15 cellular contexts compared by ENCODE assay signal in the genomic region with DNA sequence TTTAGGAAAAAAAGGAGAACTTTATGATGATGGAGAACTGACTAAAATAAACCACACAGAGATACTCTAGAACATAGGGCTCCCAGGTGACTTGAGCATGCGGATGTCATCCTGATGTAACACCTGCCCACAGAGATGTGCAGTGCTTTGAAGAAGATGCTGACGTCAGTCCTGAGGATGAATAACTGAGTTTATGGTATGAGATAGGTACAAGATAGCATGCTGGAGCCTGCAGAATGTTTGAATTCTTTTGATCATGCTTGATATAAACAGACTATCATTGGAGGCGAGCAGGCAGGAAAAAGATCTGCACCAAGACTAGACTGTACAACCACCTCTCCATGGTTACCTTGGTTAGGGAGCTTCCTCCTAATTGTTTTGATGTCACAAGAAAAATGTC. TPM values are rescaled to one million over a fixed set of nuclear protein-coding genes. Genes with fewer than 3 reads are reported as not detected.
DNase-seq lines count a peak whose midpoint lies in the region; ATAC-seq lines count a peak whose summit lies in the region.
"Had no signal": no experiment of that assay in that cellular context is flagged by ENCODE, and none has a peak within 500 bp of the region (broad histone marks: within the 10 kb centered on the region; RNA-seq: fewer than 3 reads in every experiment).

No MANE protein-coding gene starts in this region.

- H3K27ac Mint-ChIP-seq in activated naive CD4-positive, alpha-beta T cell treated with anti-CD3 and anti-CD28 coated beads for 36 hours = peak overlapping the region; percentile 72
- H3K27ac Mint-ChIP-seq in stimulated activated effector memory CD8-positive, alpha-beta T cell treated with anti-CD3 and anti-CD28 coated beads, Interleukin-12 subunit alpha, Interleukin-12 subunit beta, amount 100 ng/mL, for 72 hours = no peak overlapping the region

- intact Hi-C loops in activated naive CD4-positive, alpha-beta T cell treated with anti-CD3 and anti-CD28 coated beads for 36 hours (cut with micrococcal nuclease) = loop anchor here (1.0 kb wide), 2 partner anchors 10 to 29 kb away; no protein-coding TSS in a partner anchor

- CTCF ChIA-PET in activated naive CD4-positive, alpha-beta T cell treated with anti-CD3 and anti-CD28 coated beads for 36 hours (lab: Charles Lee) = interaction anchor here (2.4 kb wide), 1 partner anchor 32 kb away, joined by 6 read pairs; no protein-coding TSS in a partner anchor

- DNase-seq in activated naive CD4-positive, alpha-beta T cell treated with anti-CD3 and anti-CD28 coated beads for 36 hours = peak; percentile 72
- no peak for DNase-seq in activated naive CD4-positive, alpha-beta T cell treated with anti-CD3 and anti-CD28 coated beads, Interleukin-2, amount 50 U/mL, for 16 hours
- peak; percentile 52 for DNase-seq in activated CD4-positive, alpha-beta T cell treated with anti-CD3 and anti-CD28 coated beads for 48 hours
- DNase-seq in central memory CD4-positive, alpha-beta T cell = peak; percentile 87
- no peak for DNase-seq in stimulated activated effector memory CD8-positive, alpha-beta T cell treated with anti-CD3 and anti-CD28 coated beads, Interleukin-12 subunit alpha, Interleukin-12 subunit beta, amount 100 ng/mL, for 72 hours (ENCODE audit: low spot score in 2 of 2)
- DNase-seq in anterior cingulate cortex (lab: John Stamatoyannopoulos, UW) (no peak), A172 (ENCODE audit: low spot score) (no peak)
- DNase-seq: dorsolateral prefrontal cortex, kidney glomerular epithelial cell, NCI-H446 treated with DMSO at 0.1 percent for 48 hours, occipital lobe, SJCRH30 had no signal

- no peak overlapping the region for H3K4me3 Mint-ChIP-seq in activated naive CD4-positive, alpha-beta T cell treated with anti-CD3 and anti-CD28 coated beads for 36 hours
- no peak overlapping the region for H3K4me3 Mint-ChIP-seq in stimulated activated effector memory CD8-positive, alpha-beta T cell treated with anti-CD3 and anti-CD28 coated beads, Interleukin-12 subunit alpha, Interleukin-12 subunit beta, amount 100 ng/mL, for 72 hours

- H3K4me1 Mint-ChIP-seq in activated naive CD4-positive, alpha-beta T cell treated with anti-CD3 and anti-CD28 coated beads for 36 hours (ENCODE audit: low read depth) = peaks cover 49% of the 10 kb centered on the region
- peaks cover 28% of the 10 kb centered on the region for H3K4me1 Mint-ChIP-seq in stimulated activated effector memory CD8-positive, alpha-beta T cell treated with anti-CD3 and anti-CD28 coated beads, Interleukin-12 subunit alpha, Interleukin-12 subunit beta, amount 100 ng/mL, for 72 hours

- no peaks in the 10 kb centered on the region for H3K27me3 Mint-ChIP-seq in activated naive CD4-positive, alpha-beta T cell treated with anti-CD3 and anti-CD28 coated beads for 36 hours (ENCODE audit: low read depth)

- peaks cover 26% of the 10 kb centered on the region for H3K36me3 Mint-ChIP-seq in activated naive CD4-positive, alpha-beta T cell treated with anti-CD3 and anti-CD28 coated beads for 36 hours (ENCODE audit: low read depth)
- H3K36me3 Mint-ChIP-seq in stimulated activated effector memory CD8-positive, alpha-beta T cell treated with anti-CD3 and anti-CD28 coated beads, Interleukin-12 subunit alpha, Interleukin-12 subunit beta, amount 100 ng/mL, for 72 hours = peaks cover 30% of the 10 kb centered on the region

- H3K9me3 Mint-ChIP-seq in activated naive CD4-positive, alpha-beta T cell treated with anti-CD3 and anti-CD28 coated beads for 36 hours = peaks cover 32% of the 10 kb centered on the region
- peaks cover 6% of the 10 kb centered on the region for H3K9me3 Mint-ChIP-seq in stimulated activated effector memory CD8-positive, alpha-beta T cell treated with anti-CD3 and anti-CD28 coated beads, Interleukin-12 subunit alpha, Interleukin-12 subunit beta, amount 100 ng/mL, for 72 hours

- ATAC-seq in stimulated activated effector memory CD8-positive, alpha-beta T cell treated with anti-CD3 and anti-CD28 coated beads, Interleukin-12 subunit alpha, Interleukin-12 subunit beta, amount 100 ng/mL, for 72 hours = peak; percentile 33
- ATAC-seq in HG03135 (IDR thresholded peaks at IDR 0.05; ENCODE audit: unreplicated experiment) = no peak

RNA-seq across cellular contexts. Expression of gene CCR4, which starts 12.4 kb away (rescaled TPM):
- total RNA-seq in activated naive CD4-positive, alpha-beta T cell treated with anti-CD3 and anti-CD28 coated beads for 36 hours = 10 to 100 TPM; 27.9 to 28.8 TPM
- total RNA-seq in A172 (2014; rRNA removed; shearing (Covaris generic)) = not detected in 2 replicates
- total RNA-seq: H4, occipital lobe, OCI-LY7, SJCRH30 had no signal

Comparison
In these comparisons a context has a peak if more than half of its experiments do, and no peak if none do; other contexts are left out.
1. DNase-seq: peak in activated naive CD4-positive, alpha-beta T cell treated with anti-CD3 and anti-CD28 coated beads for 36 hours (single experiment), activated CD4-positive, alpha-beta T cell treated with anti-CD3 and anti-CD28 coated beads for 48 hours (single experiment) and central memory CD4-positive, alpha-beta T cell (single experiment); none in activated naive CD4-positive, alpha-beta T cell treated with anti-CD3 and anti-CD28 coated beads, Interleukin-2, amount 50 U/mL, for 16 hours (single experiment), stimulated activated effector memory CD8-positive, alpha-beta T cell treated with anti-CD3 and anti-CD28 coated beads, Interleukin-12 subunit alpha, Interleukin-12 subunit beta, amount 100 ng/mL, for 72 hours (0 of 2), anterior cingulate cortex (0 of 58) and A172 (single experiment).
2. RNA of gene CCR4, which starts 12.4 kb away (total RNA-seq): 27.9 to 28.8 TPM in activated naive CD4-positive, alpha-beta T cell treated with anti-CD3 and anti-CD28 coated beads for 36 hours; not detected in A172; every median in the first group is over 10 times any median in the second.